ENCODE assay signal across 1 cellular context in genomic region chr2:204545861-204546773, GRCh38.
TF ChIP-seq lines count a peak whose summit lies in the region.

No MANE protein-coding gene starts in this region.

TF ChIP-seq in WTC11, 78 proteins besides CTCF, POLR2A, EP300 and RAD21 (continued from another document):
- TF ChIP-seq PRDM15 (CRISPR knock-in tag; IDR thresholded peaks at IDR 0.05) (0 out of 2 replicates have a peak, but pooled peaks have one; percentile 27), ERG (CRISPR knock-in tag; IDR thresholded peaks at IDR 0.05) (no peak), MLX (CRISPR knock-in tag; IDR thresholded peaks at IDR 0.05) (no peak), ARID4B (CRISPR knock-in tag; IDR thresholded peaks at IDR 0.05; ENCODE audit: borderline replicate concordance) (0 out of 2 replicates have a peak, but pooled peaks have one; percentile 19), ZNF512 (CRISPR knock-in tag; IDR thresholded peaks at IDR 0.05; ENCODE audit: borderline replicate concordance) (0 out of 2 replicates have a peak, but pooled peaks have one; percentile 12), ZNF396 (CRISPR knock-in tag; IDR thresholded peaks at IDR 0.05; ENCODE audit: borderline replicate concordance) (no peak), ZBTB21 (CRISPR knock-in tag; IDR thresholded peaks at IDR 0.05; ENCODE audit: borderline replicate concordance) (no peak), MAX (CRISPR knock-in tag; IDR thresholded peaks at IDR 0.05) (peak; percentile 66), SMAD4 (CRISPR knock-in tag; IDR thresholded peaks at IDR 0.05) (no peak; the same call in 1 of the 2 replicates), E2F1 (CRISPR knock-in tag; IDR thresholded peaks at IDR 0.05) (no peak)
